ENCODE assay signal across 26 cellular contexts in genomic region chr5:31671339-31671741, GRCh38. TPM values are rescaled to one million over a fixed set of nuclear protein-coding genes. Genes with fewer than 3 reads are reported as not detected.
DNase-seq lines count a peak whose midpoint lies in the region; ATAC-seq and TF ChIP-seq lines count a peak whose summit lies in the region.
"Had no signal": no experiment of that assay in that cellular context is flagged by ENCODE, and none has a peak within 500 bp of the region (broad histone marks: within the 10 kb centered on the region; RNA-seq: fewer than 3 reads in every experiment).

No MANE protein-coding gene starts in this region.

- WGBS in heart left ventricle, 4 donors: 27 to 42% (median 35%) methylated on average over 7 to 9 of the region's 9 CpGs

- peak overlapping the region in 10 of 12 donors; percentile 2 to 79 (median 58) for H3K27ac ChIP-seq in heart left ventricle
- H3K27ac ChIP-seq in WERI-Rb-1: no peak overlapping the region
- H3K27ac ChIP-seq: GM23248, lower lobe of right lung, vagina had no signal

- peaks cover 0 to 49% (median 29%) of the 10 kb centered on the region in 12 donors for H3K4me1 ChIP-seq in heart left ventricle
- H3K4me1 ChIP-seq: lower lobe of right lung, vagina had no signal

- H3K9me3 ChIP-seq in heart left ventricle (no peaks in the 10 kb centered on the region), WERI-Rb-1 (ENCODE audit: severe bottlenecking) (no peaks in the 10 kb centered on the region)
- H3K9me3 ChIP-seq: lower lobe of right lung, mucosa of descending colon, vagina had no signal

- H3K4me3 ChIP-seq in astrocyte of the cerebellum (ENCODE audit: low read depth, low read length) (no peak overlapping the region), heart left ventricle (no peak overlapping the region), WERI-Rb-1 (ENCODE audit: low read depth, low read length) (no peak overlapping the region)
- H3K4me3 ChIP-seq: GM23248, lower lobe of right lung, mucosa of descending colon, vagina had no signal

- no peak overlapping the region for H3K4me3 Mint-ChIP-seq in activated T-helper 17 cell treated with anti-CD3 and anti-CD28 coated beads, Interleukin-2, amount 50 U/mL, for 72 hours
- H3K4me3 Mint-ChIP-seq: activated B cell treated with CpG ODN at 0.5 μM for 24 hours; activated naive CD4-positive, alpha-beta T cell treated with anti-CD3 and anti-CD28 coated beads for 36 hours; CD4-positive, alpha-beta memory T cell; IgD-negative memory B cell had no signal

- H3K9me3 Mint-ChIP-seq in activated T-helper 17 cell treated with anti-CD3 and anti-CD28 coated beads, Interleukin-2, amount 50 U/mL, for 72 hours: no peaks in the 10 kb centered on the region
- H3K9me3 Mint-ChIP-seq: activated naive CD4-positive, alpha-beta T cell treated with anti-CD3 and anti-CD28 coated beads for 36 hours had no signal

- no peaks in the 10 kb centered on the region for H3K36me3 ChIP-seq in heart left ventricle
- no peaks in the 10 kb centered on the region for H3K36me3 ChIP-seq in WERI-Rb-1
- H3K36me3 ChIP-seq: lower lobe of right lung, vagina had no signal

- no peaks in the 10 kb centered on the region for H3K27me3 ChIP-seq in heart left ventricle
- H3K27me3 ChIP-seq in WERI-Rb-1 (ENCODE audit: insufficient read depth, low read depth, severe bottlenecking): no peaks in the 10 kb centered on the region
- H3K27me3 ChIP-seq: vagina had no signal

- TF ChIP-seq CTCF in astrocyte of the cerebellum (IDR thresholded peaks at IDR 0.05; ENCODE audit: low read depth, low read length, missing control alignments): no peak
- TF ChIP-seq CTCF in heart left ventricle (IDR thresholded peaks at IDR 0.05): no peak
- TF ChIP-seq CTCF in WERI-Rb-1 (IDR thresholded peaks at IDR 0.05; ENCODE audit: low read depth, low read length): no peak

- in situ Hi-C loops in astrocyte of the cerebellum (cut with HindIII; ENCODE audit: low sequenced_read_pairs): no loop called here

- intact Hi-C loops in heart left ventricle (cut with DNase I): loop anchor here in 1 of 10 donors (10.0 kb wide), 1 partner anchor 63 kb away; no protein-coding TSS in a partner anchor

- no peaks in the 10 kb centered on the region for H3K36me3 Mint-ChIP-seq in activated T-helper 17 cell treated with anti-CD3 and anti-CD28 coated beads, Interleukin-2, amount 50 U/mL, for 72 hours (ENCODE audit: low read depth)
- H3K36me3 Mint-ChIP-seq: CD4-positive, alpha-beta memory T cell; IgD-negative memory B cell had no signal

- ATAC-seq in heart left ventricle (peak; percentile 89 to 94 (median 90)), GM21529 (IDR thresholded peaks at IDR 0.05; ENCODE audit: unreplicated experiment) (no peak)
- no peak for ATAC-seq in activated T-helper 17 cell treated with anti-CD3 and anti-CD28 coated beads, Interleukin-2, amount 50 U/mL, for 72 hours (replicated peaks)
- ATAC-seq: lower lobe of right lung, mucosa of descending colon had no signal

- no peaks in the 10 kb centered on the region for H3K27me3 Mint-ChIP-seq in activated T-helper 17 cell treated with anti-CD3 and anti-CD28 coated beads, Interleukin-2, amount 50 U/mL, for 72 hours
- H3K27me3 Mint-ChIP-seq: progenitor cell of endocrine pancreas had no signal

- DNase-seq in C1 segment of cervical spinal cord (lab: John Stamatoyannopoulos, UW) (peak in 11 of 14 donors; percentile 13 to 65 (median 26)), astrocyte of the cerebellum (ENCODE audit: low read depth) (peak; percentile 86), heart left ventricle (peak; percentile 41 to 73 (median 62)), occipital lobe (lab: John Stamatoyannopoulos, UW) (peak; percentile 10), WERI-Rb-1 (no peak), NCI-H345 treated with DMSO at 0.1 percent for 48 hours (lab: John Stamatoyannopoulos, UW; ENCODE audit: unreplicated experiment) (no peak)
- DNase-seq: activated B cell treated with CpG ODN at 0.5 μM for 24 hours; activated CD4-positive, alpha-beta T cell treated with anti-CD3 and anti-CD28 coated beads, Interleukin-2, amount 50 U/mL, for 4 hours; activated naive CD4-positive, alpha-beta T cell treated with anti-CD3 and anti-CD28 coated beads for 36 hours; amniotic stem cell; CD4-positive, alpha-beta memory T cell; GM23248; kidney; lower lobe of right lung; mucosa of descending colon; NCI-H1105; NCI-H2029; NCI-H526 treated with DMSO at 0.1 percent for 48 hours; SHP77 treated with DMSO at 0.1 percent for 48 hours; stimulated activated naive CD4-positive, alpha-beta T cell; T1000 had no signal

- no peak for TF ChIP-seq POLR2A in heart left ventricle (IDR thresholded peaks at IDR 0.05)

- H3K27ac Mint-ChIP-seq in activated T-helper 17 cell treated with anti-CD3 and anti-CD28 coated beads, Interleukin-2, amount 50 U/mL, for 72 hours: no peak overlapping the region
- H3K27ac Mint-ChIP-seq: activated B cell treated with CpG ODN at 0.5 μM for 24 hours; activated naive CD4-positive, alpha-beta T cell treated with anti-CD3 and anti-CD28 coated beads for 36 hours; CD4-positive, alpha-beta memory T cell; progenitor cell of endocrine pancreas had no signal

- no peaks in the 10 kb centered on the region for H3K4me1 Mint-ChIP-seq in activated T-helper 17 cell treated with anti-CD3 and anti-CD28 coated beads, Interleukin-2, amount 50 U/mL, for 72 hours
- H3K4me1 Mint-ChIP-seq: activated B cell treated with CpG ODN at 0.5 μM for 24 hours; CD4-positive, alpha-beta memory T cell; IgD-negative memory B cell had no signal

RNA-seq across cellular contexts. Expression of gene PDZD2, which starts 32.4 kb away (rescaled TPM):
- 100 to 1,000 TPM in 2 of 9 donors, 10 to 100 TPM in 7; 41.3 to 116 (median 82.9) TPM for total RNA-seq in heart left ventricle
- 10 to 100 TPM; 28.3 to 28.6 TPM for polyA plus RNA-seq in heart left ventricle
- total RNA-seq in occipital lobe: 22.0 TPM
- total RNA-seq in activated T-helper 17 cell treated with anti-CD3 and anti-CD28 coated beads, Interleukin-2, amount 50 U/mL, for 72 hours: under 1 TPM in 1 of 2 donors, not detected in 1; 0.53 TPM
- total RNA-seq: GM23248 had no signal

Comparison
In these comparisons a context has a peak if more than half of its experiments do, and no peak if none do; other contexts are left out.
1. DNase-seq: peak in C1 segment of cervical spinal cord (11 of 14), astrocyte of the cerebellum (single experiment), heart left ventricle (5 of 5) and occipital lobe (single experiment); none in WERI-Rb-1 (single experiment) and NCI-H345 treated with DMSO at 0.1 percent for 48 hours (single experiment).
2. ATAC-seq: peak in heart left ventricle (4 of 4); none in GM21529 (single experiment) and activated T-helper 17 cell treated with anti-CD3 and anti-CD28 coated beads, Interleukin-2, amount 50 U/mL, for 72 hours (single experiment).
3. RNA of gene PDZD2, which starts 32.4 kb away (total RNA-seq): 41.3 to 116 TPM in heart left ventricle and 22.0 TPM in occipital lobe (single experiment); 0.53 TPM in activated T-helper 17 cell treated with anti-CD3 and anti-CD28 coated beads, Interleukin-2, amount 50 U/mL, for 72 hours; every median in the first group is over 10 times any median in the second.